Comparison of ENCODE assay signal across 21 cellular contexts in the genomic region with DNA sequence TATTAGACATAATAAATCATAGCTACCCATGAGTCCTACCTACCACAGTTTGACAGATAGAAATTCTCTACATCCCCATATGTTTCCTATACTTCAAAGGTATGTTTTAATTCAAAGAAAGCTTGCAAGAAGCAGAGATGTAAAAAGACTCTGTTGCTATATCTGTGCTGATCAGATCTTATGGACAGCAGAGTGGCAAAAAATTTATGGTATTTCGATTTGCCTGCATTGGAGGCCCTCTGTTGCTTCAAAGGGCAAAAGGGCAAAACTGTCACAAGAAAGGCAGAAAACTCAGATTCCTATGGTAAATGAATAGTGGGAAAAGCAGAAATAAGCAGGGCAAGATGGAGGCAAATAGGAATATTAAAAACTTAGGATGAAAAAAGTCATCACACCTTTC.
"Had no signal": no experiment of that assay in that cellular context is flagged by ENCODE, and none has a peak within 500 bp of the region (broad histone marks: within the 10 kb centered on the region; RNA-seq: fewer than 3 reads in every experiment).

No MANE protein-coding gene starts in this region.

- H3K4me1 ChIP-seq: heart right ventricle, left lung, lower lobe of right lung, right atrium auricular region, right lobe of liver, stomach, testis, thyroid gland, upper lobe of right lung had no signal

- H3K36me3 ChIP-seq: heart right ventricle, left lung, lower lobe of right lung, right atrium auricular region, right lobe of liver, stomach, thyroid gland, upper lobe of right lung had no signal

- ATAC-seq: heart right ventricle; left cardiac atrium; left lung; lower lobe of right lung; naive thymus-derived CD8-positive, alpha-beta T cell; right lobe of liver; stimulated activated naive B cell treated with anti-CD40 and anti-IgM and Interleukin-4, amounts not matched to agents 10 μg/mL and 1 μg/mL and 100 μg/mL, for 72 hours; stimulated activated naive CD8-positive, alpha-beta T cell treated with anti-CD3 and anti-CD28 coated beads, Interleukin-15, Interleukin-2, amounts not matched to agents 100 U/mL and 50 U/mL, for 24 hours; upper lobe of right lung had no signal

- H3K9me3 ChIP-seq: left lung, lower lobe of right lung, right atrium auricular region, right lobe of liver, stomach, testis, thyroid gland, upper lobe of right lung had no signal

- DNase-seq: heart right ventricle; kidney glomerular epithelial cell; left cardiac atrium; left lung; lower lobe of right lung; mammary epithelial cell; mesenchymal stem cell; naive thymus-derived CD8-positive, alpha-beta T cell; nucleus accumbens; right lobe of liver; stimulated activated CD4-positive, alpha-beta T cell treated with anti-CD3 and anti-CD28 coated beads, Interleukin-1b, Interleukin-23, amount 100 ng/mL, for 48 hours; stimulated activated CD4-positive, alpha-beta T cell treated with anti-CD3 and anti-CD28 coated beads, Interleukin-2, amount 100 ng/mL, for 48 hours; stimulated activated naive B cell treated with anti-CD40 and anti-IgM and Interleukin-4, amounts not matched to agents 10 μg/mL and 1 μg/mL and 100 μg/mL, for 72 hours; stimulated activated naive CD8-positive, alpha-beta T cell treated with anti-CD3 and anti-CD28 coated beads, Interleukin-15, Interleukin-2, amounts not matched to agents 100 U/mL and 50 U/mL, for 24 hours; stomach; testis; thyroid gland; upper lobe of right lung had no signal

- H3K27ac ChIP-seq: heart right ventricle, hepatocyte, left lung, lower lobe of right lung, right atrium auricular region, right lobe of liver, stomach, testis, thyroid gland, upper lobe of right lung had no signal

- H3K4me3 ChIP-seq: heart right ventricle, hepatocyte, left lung, lower lobe of right lung, right atrium auricular region, right lobe of liver, smooth muscle cell, stomach, testis, thyroid gland, upper lobe of right lung had no signal

- H3K27me3 ChIP-seq: heart right ventricle, hepatocyte, left lung, right atrium auricular region, right lobe of liver, stomach, testis, thyroid gland, upper lobe of right lung had no signal
